Comparison of ENCODE assay signal across 9 cellular contexts in the genomic region with DNA sequence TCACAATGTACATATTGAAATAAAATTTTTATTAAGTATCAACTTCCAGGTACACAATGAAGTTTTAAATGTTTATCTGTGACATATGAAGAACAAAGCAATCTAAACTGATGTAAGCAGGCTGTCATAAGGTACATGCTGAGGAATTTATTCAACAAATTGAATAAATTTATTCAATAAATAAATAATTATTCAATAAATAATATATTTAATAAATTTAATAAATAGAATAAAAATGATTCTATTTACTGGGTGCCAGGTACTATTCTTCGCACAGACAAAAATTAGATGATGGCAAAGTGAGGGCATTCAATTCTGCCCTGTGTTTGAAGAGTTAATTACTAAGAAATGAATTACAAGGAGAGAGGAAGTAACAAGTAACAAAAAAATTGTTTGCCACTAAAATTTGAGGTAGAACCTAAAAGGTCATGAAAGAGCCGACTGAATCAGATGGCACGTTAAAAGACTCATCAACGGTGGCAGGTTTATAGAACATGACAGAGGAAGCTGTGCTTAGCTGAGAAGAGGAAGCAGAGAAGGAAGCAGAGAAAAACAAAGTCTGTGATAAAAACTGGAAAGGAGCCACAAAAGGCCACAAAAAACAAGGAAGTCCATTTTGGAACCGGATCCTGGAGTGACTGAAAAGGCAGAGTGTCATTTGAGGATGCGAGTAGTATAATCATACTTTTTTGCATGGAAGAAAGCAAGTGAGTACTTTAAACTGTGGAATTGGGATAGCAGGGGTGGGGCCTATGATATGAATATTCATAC. TPM values are rescaled to one million over a fixed set of nuclear protein-coding genes. Genes with fewer than 3 reads are reported as not detected.
DNase-seq lines count a peak whose midpoint lies in the region; ATAC-seq and TF ChIP-seq lines count a peak whose summit lies in the region.
"Had no signal": no experiment of that assay in that cellular context is flagged by ENCODE, and none has a peak within 500 bp of the region (broad histone marks: within the 10 kb centered on the region; RNA-seq: fewer than 3 reads in every experiment).

No MANE protein-coding gene starts in this region.

- H3K27ac ChIP-seq in ACC112 (ENCODE audit: low read depth, low read length), result no peak overlapping the region
- no peak overlapping the region for H3K27ac ChIP-seq in SK-N-SH (ENCODE audit: low read depth in 2 of 2, low read length in 1 of 2)
- H3K27ac ChIP-seq: ovary had no signal

- peak overlapping the region; percentile 93 to 100 for H3K27ac Mint-ChIP-seq in T-cell

- H3F3A ChIP-seq in SK-N-SH (replicated peaks; ENCODE audit: insufficient read depth), result no peaks in the 10 kb centered on the region

- CTCF ChIA-PET in T-cell (lab: Charles Lee) (interaction anchor here (0.5 to 1.0 kb wide), 3 partner anchors 12 to 78 kb away, joined by 3 to 4 read pairs (median 3); no protein-coding TSS in a partner anchor), SK-N-SH (lab: Yijun Ruan, JAX) (no interaction called here)

- H4K20me1 ChIP-seq in SK-N-SH (ENCODE audit: insufficient read depth), result peaks cover 14% of the 10 kb centered on the region

- H2AFZ ChIP-seq in ACC112 (ENCODE audit: low read length, unreplicated experiment) (peak overlapping the region; percentile 74), SK-N-SH (ENCODE audit: low read depth) (no peak overlapping the region)

- H3K79me2 ChIP-seq in ACC112 (ENCODE audit: control insufficient read depth, insufficient read depth, low read length, unreplicated experiment) (peaks cover 33% of the 10 kb centered on the region), SK-N-SH (ENCODE audit: insufficient read depth) (peaks cover 29% of the 10 kb centered on the region)

- H3K4me3 ChIP-seq in ACC112 (ENCODE audit: low read depth, low read length), result no peak overlapping the region
- no peak overlapping the region for H3K4me3 ChIP-seq in SK-N-SH (ENCODE audit: low read depth in 2 of 2, low read length in 1 of 2)
- H3K4me3 ChIP-seq in BE2C (ENCODE audit: low read depth, low read length), result no peak overlapping the region
- H3K4me3 ChIP-seq: ovary had no signal

- TF ChIP-seq CTCF in SK-N-SH (IDR thresholded peaks at IDR 0.05), result no peak
- TF ChIP-seq CTCF in BE2C (IDR thresholded peaks at IDR 0.05; ENCODE audit: low read depth, low read length), result no peak

- WGBS in SK-N-SH (ENCODE audit: low lambda C conversion rate), result 71% methylated on average over 6 of the region's 6 CpGs

- peak overlapping the region; percentile 22 to 97 (median 55) for H3K4me3 Mint-ChIP-seq in T-cell

- H3K36me3 Mint-ChIP-seq in T-cell, result no peaks in the 10 kb centered on the region

- no peak overlapping the region for H3K9ac ChIP-seq in SK-N-SH

- H3K27me3 ChIP-seq in ACC112 (ENCODE audit: insufficient read depth, low read length), result no peaks in the 10 kb centered on the region
- no peaks in the 10 kb centered on the region for H3K27me3 ChIP-seq in SK-N-SH (ENCODE audit: insufficient read depth)
- no peaks in the 10 kb centered on the region for H3K27me3 ChIP-seq in BE2C
- H3K27me3 ChIP-seq: ovary had no signal

- no peaks in the 10 kb centered on the region for H3K27me3 Mint-ChIP-seq in T-cell

- H3K4me1 Mint-ChIP-seq in T-cell, result peaks cover 48 to 51% (median 49%) of the 10 kb centered on the region in 3 donors

- peak; percentile 48 to 65 (median 52) for ATAC-seq in T-cell (replicated peaks in 1 of 4)
- no peak for ATAC-seq in HG03135 (IDR thresholded peaks at IDR 0.05; ENCODE audit: unreplicated experiment)

- TF ChIP-seq RAD21 in SK-N-SH (IDR thresholded peaks at IDR 0.05; ENCODE audit: low read length), result no peak

- no peaks in the 10 kb centered on the region for H3K9me3 ChIP-seq in SK-N-SH
- no peaks in the 10 kb centered on the region for H3K9me3 ChIP-seq in BE2C
- H3K9me3 ChIP-seq: ovary had no signal

- H3K4me2 ChIP-seq in SK-N-SH, result no peak overlapping the region

- no peaks in the 10 kb centered on the region for H3K9me2 ChIP-seq in SK-N-SH

- POLR2A ChIA-PET in T-cell (lab: Charles Lee), result no interaction called here
- POLR2A ChIA-PET in SK-N-SH (lab: Yijun Ruan, JAX), result no interaction called here

- DNase-seq in H4 (ENCODE audit: low spot score) (peak; percentile 47), T-cell (peak in 23 of 34 experiments; percentile 3 to 71 (median 30)), left kidney (ENCODE audit: low read depth, low spot score) (peak; percentile 47), SK-N-SH (no peak), mesenteric fat pad (ENCODE audit: low spot score) (no peak), BE2C (no peak)
- DNase-seq: ovary had no signal

- H3K9me3 Mint-ChIP-seq in T-cell, result no peaks in the 10 kb centered on the region

- TF ChIP-seq EP300 in SK-N-SH (IDR thresholded peaks at IDR 0.05; ENCODE audit: borderline replicate concordance in 1 of 2, low read depth in 1 of 2, low read length in 1 of 2), result no peak

- no peaks in the 10 kb centered on the region for H3K36me3 ChIP-seq in ACC112 (ENCODE audit: insufficient read depth, low read length)
- peaks cover under 1 to 5% of the 10 kb centered on the region in 2 experiments for H3K36me3 ChIP-seq in SK-N-SH (replicated peaks in 1 of 2; ENCODE audit: control insufficient read depth in 1 of 2, insufficient read depth in 2 of 2, low read length in 1 of 2)
- no peaks in the 10 kb centered on the region for H3K36me3 ChIP-seq in BE2C
- H3K36me3 ChIP-seq: ovary had no signal

- H3K4me1 ChIP-seq in ACC112 (ENCODE audit: control insufficient read depth, insufficient read depth, low read length, unreplicated experiment) (peaks cover 20% of the 10 kb centered on the region), SK-N-SH (ENCODE audit: control insufficient read depth in 1 of 2, insufficient read depth in 2 of 2, low read depth in 1 of 2, low read length in 1 of 2) (peaks cover 12 to 20% of the 10 kb centered on the region in 2 experiments; a peak in 3 of 4 replicates), BE2C (no peaks in the 10 kb centered on the region)

TF ChIP-seq in SK-N-SH, 30 proteins besides CTCF, POLR2A, EP300 and RAD21:
- TF ChIP-seq CHD2 (IDR thresholded peaks at IDR 0.05; ENCODE audit: low read length, partially characterized antibody) (no peak), FOXJ3 (CRISPR knock-in tag; IDR thresholded peaks at IDR 0.05) (no peak), NRF1 (IDR thresholded peaks at IDR 0.05; ENCODE audit: low read depth, low read length) (no peak), NFIC (IDR thresholded peaks at IDR 0.05; ENCODE audit: borderline replicate concordance) (no peak), MEF2A (IDR thresholded peaks at IDR 0.05; ENCODE audit: borderline replicate concordance, low read depth) (no peak), TAF1 (IDR thresholded peaks at IDR 0.05; ENCODE audit: borderline replicate concordance, low read depth, low read length) (no peak), TEAD4 (IDR thresholded peaks at IDR 0.05; ENCODE audit: borderline replicate concordance, insufficient read depth) (no peak), GABPA (IDR thresholded peaks at IDR 0.05; ENCODE audit: low read depth) (no peak), TCF12 (IDR thresholded peaks at IDR 0.05) (no peak), FOXM1 (IDR thresholded peaks at IDR 0.05; ENCODE audit: low read depth) (no peak), JUND (IDR thresholded peaks at IDR 0.05) (no peak), RXRA (IDR thresholded peaks at IDR 0.05; ENCODE audit: borderline replicate concordance, low read depth) (no peak), RCOR1 (IDR thresholded peaks at IDR 0.05; ENCODE audit: low read length) (no peak), SMC3 (IDR thresholded peaks at IDR 0.05; ENCODE audit: low read depth, low read length) (no peak), RFX5 (IDR thresholded peaks at IDR 0.05; ENCODE audit: low read length) (no peak)
- TF ChIP-seq, protein P1, sequence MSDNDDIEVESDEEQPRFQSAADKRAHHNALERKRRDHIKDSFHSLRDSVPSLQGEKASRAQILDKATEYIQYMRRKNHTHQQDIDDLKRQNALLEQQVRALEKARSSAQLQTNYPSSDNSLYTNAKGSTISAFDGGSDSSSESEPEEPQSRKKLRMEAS (IDR thresholded peaks at IDR 0.05; ENCODE audit: low read depth), result no peak

RNA-seq across cellular contexts. Expression of a gene that starts 2.2 kb away (rescaled TPM):
- 18.0 and 20.4 TPM in 2 replicates for total RNA-seq in H4 (2014; rRNA removed; shearing (Covaris generic))
- 10 to 100 TPM; 58.9 to 90.7 (median 64.0) TPM for total RNA-seq in T-cell
- polyA plus RNA-seq in SK-N-SH (2012; rRNA removed), result 8.1 and 8.7 TPM in 2 replicates
- 5.6 and 6.2 TPM in 2 replicates for polyA plus RNA-seq in SK-N-SH (2012; cell fraction: cytosol; rRNA removed)
- polyA plus RNA-seq in SK-N-SH (2012; cell fraction: nucleus; rRNA removed), result 20.9 and 31.1 TPM in 2 replicates
- 59.8 TPM for total RNA-seq in mesenteric fat pad
- polyA plus RNA-seq in BE2C (2012; ENCODE audit: insufficient read depth, insufficient read length, low read depth), result 11.6 TPM

Comparison
In these comparisons a context has a peak if more than half of its experiments do, and no peak if none do; other contexts are left out.
1. DNase-seq: peak in H4 (single experiment), T-cell (23 of 34) and left kidney (single experiment); none in SK-N-SH (single experiment), mesenteric fat pad (single experiment) and BE2C (single experiment).